1 cellular context compared by ENCODE assay signal in the genomic region with DNA sequence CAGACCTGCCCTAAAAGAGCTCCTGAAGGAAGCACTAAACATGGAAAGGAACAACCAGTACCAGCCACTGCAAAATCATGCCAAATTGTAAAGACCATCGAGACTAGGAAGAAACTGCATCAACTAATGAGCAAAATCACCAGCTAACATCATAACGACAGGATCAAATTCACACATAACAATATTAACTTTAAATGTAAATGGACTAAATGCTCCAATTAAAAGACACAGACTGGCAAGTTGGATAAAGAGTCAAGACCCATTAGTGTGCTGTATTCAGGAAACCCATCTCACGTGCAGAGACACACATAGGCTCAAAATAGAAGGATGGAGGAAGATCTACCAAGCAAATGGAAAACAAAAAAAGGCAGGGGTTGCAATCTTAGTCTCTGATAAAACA. TPM values are rescaled to one million over a fixed set of nuclear protein-coding genes. Genes with fewer than 3 reads are reported as not detected.
"Had no signal": no experiment of that assay in that cellular context is flagged by ENCODE, and none has a peak within 500 bp of the region (broad histone marks: within the 10 kb centered on the region; RNA-seq: fewer than 3 reads in every experiment).

No MANE protein-coding gene starts in this region.

RNA-seq across cellular contexts. Expression of gene TTC39A, which starts 56.9 kb away (rescaled TPM):
- total RNA-seq: GM23248 had no signal
